In the genomic region with DNA sequence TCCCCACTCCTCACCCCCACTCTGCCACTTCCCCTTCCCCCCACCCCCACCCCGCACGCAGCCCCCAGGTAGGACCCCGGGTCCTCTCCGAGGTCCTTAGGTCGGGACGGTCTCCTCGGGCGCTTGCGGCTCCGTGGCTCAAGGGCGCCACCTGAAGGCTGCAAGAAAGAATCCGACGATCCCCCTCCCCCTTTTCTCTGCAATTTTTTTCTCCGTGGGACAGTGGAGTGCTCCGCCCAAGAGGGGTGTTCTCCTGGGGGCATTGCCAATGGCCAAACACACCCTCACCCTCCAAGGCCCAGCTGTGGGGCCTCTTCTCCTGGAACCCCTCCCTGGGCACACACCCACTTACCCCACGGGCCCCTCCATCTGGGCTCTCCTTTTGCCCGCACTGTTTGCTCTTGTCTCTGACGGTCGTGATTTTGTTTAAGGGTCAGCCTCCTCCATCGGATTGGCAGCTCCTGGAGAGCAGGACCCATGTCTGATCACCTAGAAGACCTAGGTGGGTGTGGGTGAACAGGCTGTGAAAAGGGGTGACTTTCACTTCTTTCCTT, we compare ENCODE assay signal across 8 cellular contexts. TPM values are rescaled to one million over a fixed set of nuclear protein-coding genes. Genes with fewer than 3 reads are reported as not detected.
DNase-seq lines count a peak whose midpoint lies in the region; ATAC-seq, FAIRE-seq and TF ChIP-seq lines count a peak whose summit lies in the region.

No MANE protein-coding gene starts in this region.

- no peaks in the 10 kb centered on the region for H3K79me2 ChIP-seq in osteoblast (ENCODE audit: insufficient read depth, low read length)

- no peaks in the 10 kb centered on the region for H4K20me1 ChIP-seq in osteoblast (ENCODE audit: insufficient read depth, low read length)

- peak; percentile 61 for DNase-seq in ACHN
- DNase-seq in GM12892 (ENCODE audit: insufficient read length), result peak; percentile 47
- peak; percentile 13 for DNase-seq in NCI-H345 treated with DMSO at 0.1 percent for 48 hours (lab: John Stamatoyannopoulos, UW; ENCODE audit: unreplicated experiment)
- DNase-seq in activated CD8-positive, alpha-beta memory T cell treated with anti-CD3 and anti-CD28 coated beads for 24 hours, result peak; percentile 70
- no peak for DNase-seq in esophagus squamous epithelium (lab: John Stamatoyannopoulos, UW)
- DNase-seq in osteoblast (ENCODE audit: insufficient read length, low spot score, missing footprints), result peak; percentile 93
- no peak for DNase-seq in COR-L47 (lab: John Stamatoyannopoulos, UW)

- H2AFZ ChIP-seq in osteoblast (ENCODE audit: low read length), result no peak overlapping the region

- TF ChIP-seq CTCF in esophagus squamous epithelium (IDR thresholded peaks at IDR 0.05) (peak in 4 of 6 experiments; percentile 9 to 52 (median 41)), osteoblast (IDR thresholded peaks at IDR 0.05; ENCODE audit: extremely low read depth, low read depth, low read length) (peak; percentile 45)

- H3K4me2 ChIP-seq in osteoblast (ENCODE audit: insufficient read depth, low read length), result no peak overlapping the region

- H3K27ac ChIP-seq in esophagus squamous epithelium, result peak overlapping the region in 2 of 4 donors; percentile 34 to 50
- H3K27ac ChIP-seq in osteoblast (ENCODE audit: low read depth, low read length), result no peak overlapping the region

- H3K4me3 ChIP-seq in esophagus squamous epithelium (peak overlapping the region; percentile 38 to 74 (median 55)), osteoblast (ENCODE audit: insufficient read depth, low read length) (no peak overlapping the region)

- H3K4me1 ChIP-seq in esophagus squamous epithelium (peaks cover 8 to 22% (median 12%) of the 10 kb centered on the region in 3 donors), osteoblast (ENCODE audit: insufficient read depth, low read length) (no peaks in the 10 kb centered on the region)

- ATAC-seq in HG03354 (IDR thresholded peaks at IDR 0.05; ENCODE audit: poor library complexity, severe bottlenecking, unreplicated experiment), result no peak

- intact Hi-C loops in esophagus squamous epithelium (cut with DNase I), result no loop called here

- WGBS in esophagus squamous epithelium, 2 donors, result 0 to 13% methylated on average over 1 to 4 of the region's 20 CpGs

- no peak for FAIRE-seq in GM12892 (lab: Jason Lieb, UNC)

- H3K36me3 ChIP-seq in esophagus squamous epithelium, result no peaks in the 10 kb centered on the region
- no peaks in the 10 kb centered on the region for H3K36me3 ChIP-seq in osteoblast (ENCODE audit: insufficient read depth, low read length)

- H3K27me3 ChIP-seq in esophagus squamous epithelium, result peaks cover 0 to 52% (median 6%) of the 10 kb centered on the region in 4 donors
- peaks cover 49% of the 10 kb centered on the region for H3K27me3 ChIP-seq in osteoblast (ENCODE audit: insufficient read depth, low read length)

- no peaks in the 10 kb centered on the region for H3K9me3 ChIP-seq in esophagus squamous epithelium
- H3K9me3 ChIP-seq in osteoblast (ENCODE audit: low read depth, low read length), result no peaks in the 10 kb centered on the region

- no peak for TF ChIP-seq POLR2A in GM12892 (IDR thresholded peaks at IDR 0.05; ENCODE audit: low read depth, low read length)
- TF ChIP-seq POLR2A in esophagus squamous epithelium (IDR thresholded peaks at IDR 0.05), result no peak

- in situ Hi-C loops in ACHN (cut with HindIII; ENCODE audit: low pct_ligation_motif_present, low pct_unique_long_range_greater_than_20kb, low sequenced_read_pairs), result no loop called here

RNA-seq across cellular contexts. Expression of a gene that starts 1.1 kb away (rescaled TPM):
- 0.30 TPM for polyA plus RNA-seq in GM12892 (2012; ENCODE audit: missing spikeins)
- total RNA-seq in esophagus squamous epithelium (1 to 10 TPM in 1 of 4 donors, under 1 TPM in 3; 0.13 to 1.1 (median 0.77) TPM), osteoblast (not detected in 2 replicates)

RNA-seq across cellular contexts. Expression of a gene that starts 17.4 kb away (rescaled TPM):
- not detected for polyA plus RNA-seq in GM12892 (2012; ENCODE audit: missing spikeins)
- total RNA-seq in esophagus squamous epithelium (1 to 10 TPM in 1 of 4 donors, not detected in 3; 1.1 TPM), osteoblast (under 0.01 TPM in 1 of 2 replicates, not detected in the other)

RNA-seq across cellular contexts. Expression of a gene that starts 40.0 kb away (rescaled TPM):
- polyA plus RNA-seq in GM12892 (2012; ENCODE audit: missing spikeins), result not detected
- total RNA-seq in esophagus squamous epithelium (not detected), osteoblast (not detected in 2 replicates)

Comparison
In these comparisons a context has a peak if more than half of its experiments do, and no peak if none do; other contexts are left out.
1. DNase-seq: peak in ACHN (single experiment), GM12892 (single experiment), NCI-H345 treated with DMSO at 0.1 percent for 48 hours (single experiment), activated CD8-positive, alpha-beta memory T cell treated with anti-CD3 and anti-CD28 coated beads for 24 hours (single experiment) and osteoblast (single experiment); none in esophagus squamous epithelium (single experiment) and COR-L47 (single experiment).